Comparison of ENCODE assay signal across 8 cellular contexts in genomic region chr7:66740302-66740979, GRCh38. TPM values are rescaled to one million over a fixed set of nuclear protein-coding genes. Genes with fewer than 3 reads are reported as not detected.
DNase-seq lines count a peak whose midpoint lies in the region; ATAC-seq, FAIRE-seq and TF ChIP-seq lines count a peak whose summit lies in the region.

Gene RABGEF1, plus strand, starts transcription at chr7:66740733. Its CDS starts 31,167 bp downstream, at chr7:66771900.

- POLR2A ChIA-PET in H1 (lab: Charles Lee; ENCODE audit: partially characterized antibody): interaction anchor here (0.6 to 3.8 kb wide), 10 partner anchors 8 to 88 kb away, joined by 3 to 10 read pairs (median 4); no protein-coding TSS in a partner anchor

- in situ Hi-C loops in Caki2 (cut with HindIII; ENCODE audit: low pct_unique_long_range_greater_than_20kb, low sequenced_read_pairs): no loop called here

- 2% methylated on average over 46 of the region's 85 CpGs; no CpG with 5 or more reads in 1 of the 2 experiments for WGBS in H1 (ENCODE audit: extremely low coverage in 1 of 2, insufficient coverage in 1 of 2, insufficient read length in 1 of 2, insufficient replicate concordance in 2 of 2, low coverage in 1 of 2, low lambda C conversion rate in 2 of 2, missing lambda C conversion rate in 1 of 2), 2 experiments
- under 1% methylated on average over 76 of the region's 85 CpGs for WGBS in mesenchymal stem cell

- H3K36me3 Mint-ChIP-seq in activated CD8-positive, alpha-beta memory T cell treated with anti-CD3 and anti-CD28 coated beads, Interleukin-2, amount 10 ng/mL, durations not matched to agents 7 days and 5 days: peaks cover 25% of the 10 kb centered on the region

- peak within 1 kb of the TSS; percentile 81 for H3K9ac ChIP-seq in HUES48 (ENCODE audit: low read depth, low read length)
- H3K9ac ChIP-seq in NT2/D1 (ENCODE audit: insufficient read length, low read depth): peak within 1 kb of the TSS; percentile 96
- H3K9ac ChIP-seq in H1 (replicated peaks in 1 of 4; ENCODE audit: extremely low read depth in 1 of 4, low read depth in 3 of 4, low read length in 3 of 4): peak within 1 kb of the TSS; percentile 80 to 92 (median 87)
- H3K9ac ChIP-seq in mesenchymal stem cell (ENCODE audit: low read length): peak within 1 kb of the TSS; percentile 99

- H3K79me1 ChIP-seq in H1 (ENCODE audit: low read depth, low read length) (no peaks in the 10 kb centered on the region; the same call in 1 of the 2 replicates), mesenchymal stem cell (replicated peaks; ENCODE audit: low read length, poor library complexity, severe bottlenecking) (peaks cover 6% of the 10 kb centered on the region)

- H3K9me3 Mint-ChIP-seq in activated CD8-positive, alpha-beta memory T cell treated with anti-CD3 and anti-CD28 coated beads, Interleukin-2, amount 10 ng/mL, durations not matched to agents 7 days and 5 days (ENCODE audit: low read depth): peaks cover 4% of the 10 kb centered on the region

- no peak for TF ChIP-seq RAD21 in H1 (IDR thresholded peaks at IDR 0.05 in 1 of 2, conservative IDR thresholded peaks at IDR 0.05 in 1 of 2; ENCODE audit: low read depth in 2 of 2, low read length in 2 of 2)

- peaks cover 3% of the 10 kb centered on the region; the same call in 1 of the 2 replicates for H3K23me2 ChIP-seq in H1 (ENCODE audit: low read depth, low read length)

- H3K4me3 Mint-ChIP-seq in activated CD8-positive, alpha-beta memory T cell treated with anti-CD3 and anti-CD28 coated beads, Interleukin-2, amount 10 ng/mL, durations not matched to agents 7 days and 5 days: peak within 1 kb of the TSS; percentile 98

- H2BK15ac ChIP-seq in H1 (ENCODE audit: low read length) (no peak within 1 kb of the TSS), mesenchymal stem cell (ENCODE audit: low read depth, poor library complexity, severe bottlenecking) (peak within 1 kb of the TSS; percentile 99)

- ATAC-seq in GM21423 (IDR thresholded peaks at IDR 0.05; ENCODE audit: unreplicated experiment): peak; percentile 78
- peak; percentile 96 for ATAC-seq in activated CD8-positive, alpha-beta memory T cell treated with anti-CD3 and anti-CD28 coated beads, Interleukin-2, amount 10 ng/mL, durations not matched to agents 7 days and 5 days

- TF ChIP-seq CTCF in H1 (IDR thresholded peaks at IDR 0.05; ENCODE audit: control extremely low read depth in 1 of 3, insufficient read depth in 1 of 3, low read depth in 1 of 3, low read length in 3 of 3): peak in 1 of 3 experiments; percentile 1; a peak in 1 of 4 replicates

- peak in 1 of 2 experiments; percentile 88; a peak in 2 of 3 replicates for TF ChIP-seq POLR2A in H1 (IDR thresholded peaks at IDR 0.05; ENCODE audit: control extremely low read depth in 1 of 2, low read depth in 2 of 2, low read length in 2 of 2)

- peak within 1 kb of the TSS; percentile 99 for H3K27ac Mint-ChIP-seq in activated CD8-positive, alpha-beta memory T cell treated with anti-CD3 and anti-CD28 coated beads, Interleukin-2, amount 10 ng/mL, durations not matched to agents 7 days and 5 days

- H3K4me2 ChIP-seq in H1 (ENCODE audit: insufficient read depth in 1 of 2, low read depth in 2 of 2, low read length in 2 of 2) (peak within 1 kb of the TSS; percentile 65 to 66), mesenchymal stem cell (ENCODE audit: low read length, poor library complexity, severe bottlenecking) (peak within 1 kb of the TSS; percentile 76)

- peak in 1 of 2 experiments; percentile 34; a peak in 1 of 3 replicates for TF ChIP-seq EP300 in H1 (IDR thresholded peaks at IDR 0.05; ENCODE audit: borderline replicate concordance in 1 of 2, low read depth in 2 of 2, low read length in 2 of 2)

- no peak within 1 kb of the TSS for H3K23ac ChIP-seq in H1 (ENCODE audit: insufficient read length)
- peak within 1 kb of the TSS in 1 of 2 experiments; percentile 86 for H3K23ac ChIP-seq in mesenchymal stem cell (ENCODE audit: low read length in 2 of 2)

- H2BK5ac ChIP-seq in H1 (ENCODE audit: low read depth, low read length): peak within 1 kb of the TSS; percentile 85
- peak within 1 kb of the TSS; percentile 94 for H2BK5ac ChIP-seq in mesenchymal stem cell (ENCODE audit: low read depth, low read length, poor library complexity, severe bottlenecking)

- H4K91ac ChIP-seq in H1 (replicated peaks; ENCODE audit: insufficient read length, low read length): no peak within 1 kb of the TSS
- peak within 1 kb of the TSS; percentile 96 for H4K91ac ChIP-seq in mesenchymal stem cell (ENCODE audit: low read length)

- H3K56ac ChIP-seq in H1 (replicated peaks; ENCODE audit: insufficient read length, low read depth, low read length): peak within 1 kb of the TSS; percentile 42

- peaks cover 3 to 34% of the 10 kb centered on the region in 2 experiments; a peak in 2 of 4 replicates for H3K79me2 ChIP-seq in H1 (ENCODE audit: control insufficient read depth in 1 of 2, insufficient read depth in 2 of 2, low read length in 2 of 2)

- peaks cover 8% of the 10 kb centered on the region for H3K36me3 ChIP-seq in HUES48 (ENCODE audit: control insufficient read depth, insufficient read depth, low read length)
- peaks cover 34% of the 10 kb centered on the region for H3K36me3 ChIP-seq in NT2/D1 (ENCODE audit: insufficient read depth, insufficient read length, low read length)
- H3K36me3 ChIP-seq in H1 (ENCODE audit: control insufficient read depth in 2 of 4, insufficient read depth in 4 of 4, low read length in 3 of 4): 0 out of 8 replicates have a peak, but pooled peaks cover 0 to 4% (median 0%) of the 10 kb centered on the region in 4 experiments
- H3K36me3 ChIP-seq in mesenchymal stem cell (ENCODE audit: control insufficient read depth in 1 of 2, insufficient read depth in 2 of 2, low read depth in 1 of 2, low read length in 2 of 2): peaks cover 9 to 20% of the 10 kb centered on the region in 2 experiments

- DNase-seq in Caki2 (ENCODE audit: low read depth): peak; percentile 94
- peak; percentile 98 for DNase-seq in NT2/D1 (ENCODE audit: low read depth, low spot score)
- peak; percentile 98 for DNase-seq in activated CD8-positive, alpha-beta memory T cell treated with anti-CD3 and anti-CD28 coated beads, Interleukin-2, amount 10 ng/mL, durations not matched to agents 7 days and 5 days
- peak; percentile 81 to 98 for DNase-seq in H1 (ENCODE audit: low read depth in 1 of 2, low spot score in 2 of 2)
- peak; percentile 97 for DNase-seq in mesenchymal stem cell
- peak; percentile 97 for DNase-seq in stimulated activated CD8-positive, alpha-beta memory T cell treated with anti-CD3 and anti-CD28 coated beads, Interleukin-12 subunit alpha, Interleukin-12 subunit beta, amount 100 ng/mL, for 24 hours (ENCODE audit: extremely low read depth)

- H3K14ac ChIP-seq in H1 (ENCODE audit: insufficient read length): no peak within 1 kb of the TSS
- H3K14ac ChIP-seq in mesenchymal stem cell (ENCODE audit: low read length in 2 of 2): peak within 1 kb of the TSS in 1 of 2 experiments; percentile 91

- no peak for FAIRE-seq in H1 (lab: Jason Lieb, UNC)

- CTCF ChIA-PET in activated CD8-positive, alpha-beta memory T cell treated with anti-CD3 and anti-CD28 coated beads, Interleukin-2, amount 10 ng/mL, durations not matched to agents 7 days and 5 days (lab: Charles Lee): interaction anchor here (1.0 to 2.6 kb wide), 2 partner anchors 113 to 247 kb away, joined by 3 to 7 read pairs; partner anchors contain the start of gene KCTD7
- CTCF ChIA-PET in H1 (lab: Charles Lee; ENCODE audit: partially characterized antibody): interaction anchor here (1.3 kb wide), 1 partner anchor 44 kb away, joined by 4 read pairs; no protein-coding TSS in a partner anchor

- H3K4me3 ChIP-seq in HUES48 (ENCODE audit: low read depth, low read length) (peak within 1 kb of the TSS; percentile 69), NT2/D1 (ENCODE audit: insufficient read length, low read depth) (peak within 1 kb of the TSS; percentile 79), H1 (ENCODE audit: extremely low read depth in 1 of 4, insufficient read depth in 2 of 4, low read depth in 3 of 4, low read length in 4 of 4) (peak within 1 kb of the TSS; percentile 75 to 98 (median 78)), mesenchymal stem cell (ENCODE audit: insufficient read depth in 1 of 2, low read depth in 1 of 2, low read length in 2 of 2) (peak within 1 kb of the TSS; percentile 90 to 98)

- H3K27ac ChIP-seq in HUES48 (ENCODE audit: low read depth, low read length) (peak within 1 kb of the TSS; percentile 85), H1 (ENCODE audit: low read depth, low read length) (peak within 1 kb of the TSS; percentile 87), mesenchymal stem cell (ENCODE audit: low read length, poor library complexity, severe bottlenecking) (peak within 1 kb of the TSS; percentile 90)

- H3K4me1 Mint-ChIP-seq in activated CD8-positive, alpha-beta memory T cell treated with anti-CD3 and anti-CD28 coated beads, Interleukin-2, amount 10 ng/mL, durations not matched to agents 7 days and 5 days: peaks cover 25% of the 10 kb centered on the region

- H4K20me1 ChIP-seq in H1 (replicated peaks in 1 of 2; ENCODE audit: control insufficient read depth in 1 of 2, insufficient read depth in 2 of 2, low read length in 2 of 2): peaks cover 0 to 2% of the 10 kb centered on the region in 2 experiments

- H3K9me3 ChIP-seq in HUES48 (ENCODE audit: control insufficient read depth, insufficient read depth, low read length) (peaks cover 4% of the 10 kb centered on the region), NT2/D1 (ENCODE audit: insufficient read depth, low read length) (peaks cover 16% of the 10 kb centered on the region), H1 (ENCODE audit: insufficient read depth in 2 of 2, low read depth in 1 of 2, low read length in 1 of 2) (peaks cover 0 to 7% of the 10 kb centered on the region in 2 experiments; a peak in 1 of 4 replicates), mesenchymal stem cell (ENCODE audit: control insufficient read depth, low read length) (peaks cover 10% of the 10 kb centered on the region)

- H2BK120ac ChIP-seq in H1 (replicated peaks; ENCODE audit: low read depth, low read length): no peak within 1 kb of the TSS
- peak within 1 kb of the TSS; percentile 85 for H2BK120ac ChIP-seq in mesenchymal stem cell (ENCODE audit: low read depth, low read length)

- H3K4me1 ChIP-seq in HUES48 (ENCODE audit: control insufficient read depth, insufficient read depth, low read length): no peaks in the 10 kb centered on the region
- no peaks in the 10 kb centered on the region for H3K4me1 ChIP-seq in NT2/D1 (ENCODE audit: insufficient read depth, insufficient read length)
- no peaks in the 10 kb centered on the region; a peak in 1 of 7 replicates for H3K4me1 ChIP-seq in H1 (replicated peaks in 1 of 4; ENCODE audit: control insufficient read depth in 3 of 4, insufficient read depth in 4 of 4, low read length in 3 of 4)
- H3K4me1 ChIP-seq in mesenchymal stem cell (ENCODE audit: control insufficient read depth, insufficient read depth, low read depth, low read length): peaks cover 7% of the 10 kb centered on the region

- H2BK12ac ChIP-seq in H1 (ENCODE audit: low read depth, low read length) (no peak within 1 kb of the TSS), mesenchymal stem cell (ENCODE audit: low read length in 2 of 2) (peak within 1 kb of the TSS in 1 of 2 experiments; percentile 73)

- H2AFZ ChIP-seq in H1 (ENCODE audit: low read length) (peak within 1 kb of the TSS; percentile 72; the same call in 1 of the 2 replicates), mesenchymal stem cell (ENCODE audit: low read depth, low read length) (peak within 1 kb of the TSS; percentile 79)

- H4K8ac ChIP-seq in H1 (ENCODE audit: extremely low read depth, insufficient read depth, low read length) (peak within 1 kb of the TSS; percentile 84), mesenchymal stem cell (ENCODE audit: low read length) (peak within 1 kb of the TSS; percentile 98)

- no peak within 1 kb of the TSS for H2BK20ac ChIP-seq in H1 (ENCODE audit: low read length)

- H3K4ac ChIP-seq in H1 (replicated peaks; ENCODE audit: insufficient read length, low read depth, low read length) (no peak within 1 kb of the TSS), mesenchymal stem cell (ENCODE audit: low read depth in 1 of 2, low read length in 2 of 2) (peak within 1 kb of the TSS; percentile 98 to 99)

- peak within 1 kb of the TSS; percentile 80 for H4K5ac ChIP-seq in H1 (ENCODE audit: insufficient read length, low read depth, low read length)

- H3K18ac ChIP-seq in H1 (ENCODE audit: extremely low read depth, low read length): peak within 1 kb of the TSS; percentile 60
- H3K18ac ChIP-seq in mesenchymal stem cell (ENCODE audit: low read depth in 1 of 2, low read length in 2 of 2): peak within 1 kb of the TSS; percentile 94 to 97

- H3K27me3 ChIP-seq in HUES48 (ENCODE audit: control insufficient read depth, insufficient read depth, low read length): no peaks in the 10 kb centered on the region
- H3K27me3 ChIP-seq in NT2/D1 (ENCODE audit: insufficient read depth, insufficient read length): no peaks in the 10 kb centered on the region
- no peaks in the 10 kb centered on the region for H3K27me3 ChIP-seq in H1 (replicated peaks in 1 of 4; ENCODE audit: control insufficient read depth in 3 of 4, extremely low read depth in 1 of 4, insufficient read depth in 3 of 4, low read length in 3 of 4)
- H3K27me3 ChIP-seq in mesenchymal stem cell (ENCODE audit: control insufficient read depth in 1 of 2, insufficient read depth in 1 of 2, low read length in 2 of 2): no peaks in the 10 kb centered on the region

- no peaks in the 10 kb centered on the region for H3K27me3 Mint-ChIP-seq in activated CD8-positive, alpha-beta memory T cell treated with anti-CD3 and anti-CD28 coated beads, Interleukin-2, amount 10 ng/mL, durations not matched to agents 7 days and 5 days

- H2AK5ac ChIP-seq in H1 (ENCODE audit: low read depth, low read length) (no peak within 1 kb of the TSS), mesenchymal stem cell (ENCODE audit: low read length, severe bottlenecking) (peak within 1 kb of the TSS; percentile 81)

RNA-seq across cellular contexts. Expression of gene RABGEF1, which starts in this region (rescaled TPM):
- total RNA-seq in Caki2 (2014; rRNA removed; shearing (Covaris generic); ENCODE audit: low replicate concordance): 14.6 and 29.7 TPM in 2 replicates
- total RNA-seq in activated CD8-positive, alpha-beta memory T cell treated with anti-CD3 and anti-CD28 coated beads, Interleukin-2, amount 10 ng/mL, durations not matched to agents 7 days and 5 days: 10 to 100 TPM; 21.7 to 25.6 TPM
- 17.3 and 18.0 TPM in 2 replicates for total RNA-seq in H1 (2021; fragmentation: NEBNext Ultra II Directional; extraction: Animal tissue kit (Norgen Biotek cat#: 25700))
- 8.8 and 10.2 TPM in 2 replicates for polyA plus RNA-seq in H1 (2011; rRNA removed)
- 12.7 TPM for polyA plus RNA-seq in H1 (2011; cell fraction: cytosol; rRNA removed)
- 16.1 TPM for polyA plus RNA-seq in H1 (2011; cell fraction: nucleus; rRNA removed)
- 12.5 to 15.9 TPM (median 13.4 TPM) in 4 replicates for polyA plus RNA-seq in H1 (2012, experiment 1 of 2)
- 1.6 TPM for polyA plus RNA-seq in H1 (2012, experiment 2 of 2)
- 7.8 TPM for polyA plus RNA-seq in H1 (2013, experiment 1 of 2)
- polyA plus RNA-seq in H1 (2013, experiment 2 of 2): 7.8 TPM
- 28.8 and 35.9 TPM in 2 replicates for polyA minus RNA-seq in H1 (2011; rRNA and poly(A)+ RNA removed)
- polyA minus RNA-seq in H1 (2011; cell fraction: cytosol; rRNA and poly(A)+ RNA removed): 10.3 TPM
- polyA minus RNA-seq in H1 (2011; cell fraction: nucleus; rRNA and poly(A)+ RNA removed): 14.3 TPM
- 15.6 TPM for polyA plus RNA-seq in mesenchymal stem cell (2013, experiment 1 of 2)
- 16.4 TPM for polyA plus RNA-seq in mesenchymal stem cell (2013, experiment 2 of 2)

Comparison
In these comparisons a context has a peak if more than half of its experiments do, and no peak if none do; other contexts are left out.
1. Peak in every context shown above with its lines: DNase-seq, ATAC-seq, H3K4me3 ChIP-seq and H3K27ac ChIP-seq.